Comparison of ENCODE assay signal across 8 cellular contexts in genomic region chr16:66954097-66954659, GRCh38. TPM values are rescaled to one million over a fixed set of nuclear protein-coding genes. Genes with fewer than 3 reads are reported as not detected.
DNase-seq lines count a peak whose midpoint lies in the region; ATAC-seq and TF ChIP-seq lines count a peak whose summit lies in the region.

No MANE protein-coding gene starts in this region.

- H3F3A ChIP-seq in neural progenitor cell (ENCODE audit: low read depth) = peaks cover 5% of the 10 kb centered on the region

- H3K36me3 ChIP-seq in neural progenitor cell = no peaks in the 10 kb centered on the region

- H4K20me1 ChIP-seq in neural progenitor cell (ENCODE audit: low read depth) = no peaks in the 10 kb centered on the region

- no peaks in the 10 kb centered on the region for H3K4me1 ChIP-seq in neural progenitor cell

- no peaks in the 10 kb centered on the region for H3K79me2 ChIP-seq in neural progenitor cell (ENCODE audit: low read depth)

- H3K27me3 ChIP-seq in neural progenitor cell = peaks cover 45% of the 10 kb centered on the region

- H3K36me3 Mint-ChIP-seq in neural progenitor cell = no peaks in the 10 kb centered on the region

- H3K27ac ChIP-seq in neural progenitor cell (no peak overlapping the region), substantia nigra (ENCODE audit: low read depth, low read length, poor library complexity, severe bottlenecking) (no peak overlapping the region)

- DNase-seq in GM04504 (ENCODE audit: low read depth) = peak; percentile 44
- peak; percentile 86 for DNase-seq in RPMI8226
- DNase-seq in activated T-helper 1 cell treated with anti-CD3 and anti-CD28 coated beads, Interleukin-2, amount 50 U/mL, for 16 hours (ENCODE audit: low read depth in 1 of 2, low spot score in 1 of 2) = peak; percentile 43 to 51
- DNase-seq in fibroblast of the aortic adventitia (ENCODE audit: low read depth) = peak; percentile 83
- peak; percentile 50 for DNase-seq in neural progenitor cell (ENCODE audit: low spot score)
- peak in 38 of 49 donors; percentile 7 to 71 (median 38) for DNase-seq in substantia nigra (lab: John Stamatoyannopoulos, UW)

- no peaks in the 10 kb centered on the region for H3K9me3 ChIP-seq in neural progenitor cell (ENCODE audit: low read depth)

- peak; percentile 82 for TF ChIP-seq CTCF in LNCAP (IDR thresholded peaks at IDR 0.05)
- peak; percentile 88 for TF ChIP-seq CTCF in fibroblast of the aortic adventitia (IDR thresholded peaks at IDR 0.05; ENCODE audit: insufficient read depth, low read length)
- peak; percentile 66 for TF ChIP-seq CTCF in neural progenitor cell (IDR thresholded peaks at IDR 0.05)

- no peak for ATAC-seq in HG03025 (IDR thresholded peaks at IDR 0.05; ENCODE audit: low FRiP score, unreplicated experiment)

- no peak overlapping the region for H3K9ac ChIP-seq in neural progenitor cell

- H3K9me3 Mint-ChIP-seq in neural progenitor cell = no peaks in the 10 kb centered on the region

- H3K4me3 Mint-ChIP-seq in neural progenitor cell = no peak overlapping the region

- no peak overlapping the region for H3K27ac Mint-ChIP-seq in neural progenitor cell

- H2AFZ ChIP-seq in neural progenitor cell (replicated peaks) = no peak overlapping the region

- H3K4me1 Mint-ChIP-seq in neural progenitor cell = peaks cover 5% of the 10 kb centered on the region

- H3K4me2 ChIP-seq in neural progenitor cell = no peak overlapping the region

- peaks cover 11% of the 10 kb centered on the region for H3K27me3 Mint-ChIP-seq in neural progenitor cell (ENCODE audit: insufficient read depth, low read depth)

- H3K4me3 ChIP-seq in fibroblast of the aortic adventitia (ENCODE audit: low read depth, low read length) = no peak overlapping the region
- H3K4me3 ChIP-seq in neural progenitor cell = no peak overlapping the region

RNA-seq across cellular contexts. Expression of gene CES3, which starts 6.9 kb away (rescaled TPM):
- total RNA-seq in fibroblast of the aortic adventitia (ENCODE audit: low replicate concordance) = 0.54 TPM in 1 of 2 replicates, not detected in the other
- total RNA-seq in neural progenitor cell (ENCODE audit: low replicate concordance) = 5.7 and 13.4 TPM in 2 replicates

RNA-seq across cellular contexts. Expression of gene CES2, which starts 18.9 kb away (rescaled TPM):
- total RNA-seq in fibroblast of the aortic adventitia (ENCODE audit: low replicate concordance) = 28.3 and 37.6 TPM in 2 replicates
- total RNA-seq in neural progenitor cell (ENCODE audit: low replicate concordance) = 11.1 and 20.9 TPM in 2 replicates

RNA-seq across cellular contexts. Expression of gene CIAO2B, which starts 20.0 kb away (rescaled TPM):
- total RNA-seq in fibroblast of the aortic adventitia (ENCODE audit: low replicate concordance) (12.8 and 109 TPM in 2 replicates), neural progenitor cell (ENCODE audit: low replicate concordance) (55.5 and 76.0 TPM in 2 replicates)

RNA-seq across cellular contexts. Expression of gene RRAD, which starts 28.8 kb away (rescaled TPM):
- total RNA-seq in fibroblast of the aortic adventitia (ENCODE audit: low replicate concordance) (0.72 and 3.8 TPM in 2 replicates), neural progenitor cell (ENCODE audit: low replicate concordance) (0.12 and 0.24 TPM in 2 replicates)

RNA-seq across cellular contexts. Expression of gene CES4A, which starts 34.2 kb away (rescaled TPM):
- total RNA-seq in fibroblast of the aortic adventitia (ENCODE audit: low replicate concordance) (2.2 and 4.7 TPM in 2 replicates), neural progenitor cell (ENCODE audit: low replicate concordance) (0.22 and 1.8 TPM in 2 replicates)
